ENCODE assay signal across 29 cellular contexts in the genomic region with DNA sequence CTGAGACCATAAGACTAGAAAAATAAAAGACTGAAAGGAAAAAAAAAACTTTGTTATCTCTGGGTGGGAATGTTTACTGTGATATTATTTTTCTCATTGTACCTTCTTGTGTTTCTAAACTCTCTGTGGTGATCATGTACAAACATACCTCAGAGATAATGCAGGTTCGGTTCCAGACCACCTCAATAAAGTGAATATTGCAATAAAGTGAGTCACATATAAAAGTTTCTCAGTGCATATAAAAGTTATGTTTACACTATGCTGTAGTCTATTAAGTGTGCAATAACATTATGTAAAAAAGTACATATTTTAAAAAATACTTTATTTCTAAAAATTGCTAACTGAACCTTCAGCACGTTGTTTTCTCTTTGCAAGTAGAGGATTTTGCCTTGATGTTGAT.
"Had no signal": no experiment of that assay in that cellular context is flagged by ENCODE, and none has a peak within 500 bp of the region (broad histone marks: within the 10 kb centered on the region; RNA-seq: fewer than 3 reads in every experiment).

No MANE protein-coding gene starts in this region.

- H3K9me3 ChIP-seq: neutrophil, ovary, pancreas, prostate gland, psoas muscle, right atrium auricular region, right lobe of liver, sigmoid colon, spleen had no signal

- H2AFZ ChIP-seq: neural progenitor cell, parathyroid adenoma had no signal

- H3K9ac ChIP-seq: neural progenitor cell, parathyroid adenoma had no signal

- H3K4me3 ChIP-seq: neural progenitor cell, ovary, pancreas, prostate gland, psoas muscle, right atrium auricular region, right lobe of liver, sigmoid colon, skin epidermis, smooth muscle cell, spleen had no signal

- ATAC-seq: naive thymus-derived CD4-positive, alpha-beta T cell; naive thymus-derived CD8-positive, alpha-beta T cell; natural killer cell; natural killer cell treated with Interleukin-12 subunit alpha and Interleukin-12 subunit beta and Interleukin-15 and Interleukin-18, amount 100 ng/mL, for 72 hours; pancreas; psoas muscle; right cardiac atrium; right lobe of liver; sciatic nerve had no signal

- H3K36me3 ChIP-seq: neural progenitor cell, neutrophil, ovary, pancreas, prostate gland, right atrium auricular region, right lobe of liver, sigmoid colon, spleen had no signal

- H3K4me1 ChIP-seq: neural progenitor cell, pancreas, parathyroid adenoma, prostate gland, psoas muscle, right atrium auricular region, right lobe of liver, sigmoid colon, spleen had no signal

- H3K4me2 ChIP-seq: neural progenitor cell, smooth muscle cell had no signal

- H3K79me2 ChIP-seq: parathyroid adenoma had no signal

- DNase-seq: naive thymus-derived CD4-positive, alpha-beta T cell; naive thymus-derived CD8-positive, alpha-beta T cell; natural killer cell; nephron progenitor cell; nucleus accumbens; occipital lobe; ovary; pancreas; posterior cingulate gyrus; psoas muscle; retina; right cardiac atrium; right lobe of liver; sigmoid colon; small intestine; spleen; stimulated activated CD4-positive, alpha-beta T cell treated with anti-CD3 and anti-CD28 coated beads, Interleukin-12 subunit alpha, Interleukin-12 subunit beta, amount 100 ng/mL, for 4 hours; stimulated activated CD4-positive, alpha-beta T cell treated with anti-CD3 and anti-CD28 coated beads, Interleukin-15, amount 100 ng/mL, for 24 hours; stimulated activated CD4-positive, alpha-beta T cell treated with anti-CD3 and anti-CD28 coated beads, Interleukin-1b, Interleukin-23, amount 100 ng/mL, for 48 hours; stimulated activated CD4-positive, alpha-beta T cell treated with anti-CD3 and anti-CD28 coated beads, Interleukin-2, amount 100 ng/mL, for 24 hours had no signal

- H3K27me3 ChIP-seq: neural progenitor cell, neutrophil, ovary, pancreas, right atrium auricular region, right lobe of liver, sigmoid colon, spleen had no signal

- H3K27ac ChIP-seq: neural progenitor cell, neutrophil, ovary, pancreas, parathyroid adenoma, prostate gland, psoas muscle, right atrium auricular region, right lobe of liver, sigmoid colon, skin epidermis, spleen had no signal
